In the genomic region with DNA sequence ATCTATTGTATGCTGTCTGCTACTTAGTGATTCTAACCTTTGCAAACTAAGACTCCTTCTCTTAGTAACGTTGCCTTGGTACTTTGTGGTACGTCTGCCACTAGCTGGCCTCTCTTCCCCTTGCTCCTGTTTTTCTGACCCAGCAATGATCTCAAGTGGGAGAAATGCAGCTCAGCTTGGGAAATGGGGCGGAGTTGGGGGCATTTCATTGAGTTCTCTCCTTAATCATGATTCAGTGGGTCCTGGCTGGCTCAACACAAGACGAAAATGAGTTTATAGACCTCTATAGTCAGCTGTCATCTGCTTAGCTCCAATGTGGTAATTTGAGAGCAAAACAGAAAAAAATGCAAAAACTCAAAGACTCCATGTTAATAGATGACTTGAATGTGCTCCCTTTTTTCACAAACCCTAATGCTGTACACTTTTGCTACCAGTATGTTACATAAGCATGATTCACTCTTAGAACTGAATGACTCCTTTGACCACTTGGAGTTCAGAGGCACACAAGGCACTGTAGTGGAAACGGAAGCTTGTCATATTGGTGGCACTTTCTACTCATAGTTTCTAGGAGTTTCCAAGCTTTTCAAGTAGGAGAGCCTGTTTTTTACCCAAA, we compare ENCODE assay signal across 13 cellular contexts. TPM values are rescaled to one million over a fixed set of nuclear protein-coding genes. Genes with fewer than 3 reads are reported as not detected.
DNase-seq lines count a peak whose midpoint lies in the region; ATAC-seq and TF ChIP-seq lines count a peak whose summit lies in the region.
"Had no signal": no experiment of that assay in that cellular context is flagged by ENCODE, and none has a peak within 500 bp of the region (broad histone marks: within the 10 kb centered on the region; RNA-seq: fewer than 3 reads in every experiment).

No MANE protein-coding gene starts in this region.

- H3K9me3 ChIP-seq in osteoblast (ENCODE audit: low read depth, low read length): no peaks in the 10 kb centered on the region
- H3K9me3 ChIP-seq: right atrium auricular region had no signal

- no peaks in the 10 kb centered on the region for H3K27me3 ChIP-seq in osteoblast (ENCODE audit: insufficient read depth, low read length)
- H3K27me3 ChIP-seq: heart right ventricle, right atrium auricular region had no signal

- no peaks in the 10 kb centered on the region for H3K79me2 ChIP-seq in osteoblast (ENCODE audit: insufficient read depth, low read length)

- peaks cover 4% of the 10 kb centered on the region for H3K4me1 ChIP-seq in osteoblast (ENCODE audit: insufficient read depth, low read length)
- H3K4me1 ChIP-seq: heart right ventricle, right atrium auricular region had no signal

- H3K27ac ChIP-seq in osteoblast (ENCODE audit: low read depth, low read length): no peak overlapping the region
- H3K27ac ChIP-seq: heart right ventricle, right atrium auricular region had no signal

- DNase-seq in Caki2 (ENCODE audit: low read depth) (peak; percentile 35), NCI-H2227 (lab: John Stamatoyannopoulos, UW; ENCODE audit: unreplicated experiment) (peak; percentile 47), epithelial cell of proximal tubule (ENCODE audit: low read depth) (peak; percentile 54), osteoblast (ENCODE audit: insufficient read length, low spot score, missing footprints) (peak; percentile 86), NCI-H748 treated with DMSO at 0.1 percent for 48 hours (lab: John Stamatoyannopoulos, UW) (no peak)
- DNase-seq in activated CD8-positive, alpha-beta memory T cell treated with anti-CD3 and anti-CD28 coated beads for 24 hours: no peak
- DNase-seq: activated naive CD8-positive, alpha-beta T cell treated with anti-CD3 and anti-CD28 coated beads, Interleukin-2, amount 10 ng/mL, durations not matched to agents 7 days and 5 days; heart right ventricle; NCI-H1694; NK-92 treated with Interleukin-12 subunit alpha and Interleukin-12 subunit beta, amount 100 ng/mL, for 24 hours had no signal

- H3K36me3 ChIP-seq in osteoblast (ENCODE audit: insufficient read depth, low read length): no peaks in the 10 kb centered on the region
- H3K36me3 ChIP-seq: heart right ventricle, right atrium auricular region had no signal

- in situ Hi-C loops in Caki2 (cut with HindIII; ENCODE audit: low pct_unique_long_range_greater_than_20kb, low sequenced_read_pairs): no loop called here

- H4K20me1 ChIP-seq in osteoblast (ENCODE audit: insufficient read depth, low read length): no peaks in the 10 kb centered on the region

- peak overlapping the region; percentile 14 for H3K4me2 ChIP-seq in osteoblast (ENCODE audit: insufficient read depth, low read length)

- H3K4me3 ChIP-seq in epithelial cell of proximal tubule (ENCODE audit: low read depth, low read length) (no peak overlapping the region), osteoblast (ENCODE audit: insufficient read depth, low read length) (no peak overlapping the region)
- H3K4me3 ChIP-seq: heart right ventricle, right atrium auricular region had no signal

- ATAC-seq in HG03025 (IDR thresholded peaks at IDR 0.05; ENCODE audit: low FRiP score, unreplicated experiment) (no peak), HG03571 (IDR thresholded peaks at IDR 0.05; ENCODE audit: unreplicated experiment) (no peak)

- H2AFZ ChIP-seq in osteoblast (ENCODE audit: low read length): peak overlapping the region; percentile 60

- no peak for TF ChIP-seq CTCF in epithelial cell of proximal tubule (conservative IDR thresholded peaks at IDR 0.05; ENCODE audit: low read depth, low read length)
- no peak for TF ChIP-seq CTCF in osteoblast (IDR thresholded peaks at IDR 0.05; ENCODE audit: extremely low read depth, low read depth, low read length)

RNA-seq across cellular contexts. Expression of a gene that starts 55.3 kb away (rescaled TPM):
- total RNA-seq in Caki2 (2014; rRNA removed; shearing (Covaris generic); ENCODE audit: low replicate concordance): 77.4 and 81.8 TPM in 2 replicates
- total RNA-seq in epithelial cell of proximal tubule (59.8 and 105 TPM in 2 replicates), osteoblast (77.5 and 81.1 TPM in 2 replicates)

Comparison
In these comparisons a context has a peak if more than half of its experiments do, and no peak if none do; other contexts are left out.
1. DNase-seq: peak in Caki2 (single experiment), NCI-H2227 (single experiment), epithelial cell of proximal tubule (single experiment) and osteoblast (single experiment); none in NCI-H748 treated with DMSO at 0.1 percent for 48 hours (single experiment) and activated CD8-positive, alpha-beta memory T cell treated with anti-CD3 and anti-CD28 coated beads for 24 hours (single experiment).